In genomic region chr1:156898151-156898550, GRCh38 we compare ENCODE assay signal across 10 cellular contexts. TPM values are rescaled to one million over a fixed set of nuclear protein-coding genes. Genes with fewer than 3 reads are reported as not detected.
A peak's percentile ranks its signal among the peaks of the same experiment; 100 is the strongest.
DNase-seq lines count a peak whose midpoint lies in the region; ATAC-seq and TF ChIP-seq lines count a peak whose summit lies in the region.
"Had no signal": no experiment of that assay in that cellular context is flagged by ENCODE, and none has a peak within 500 bp of the region (broad histone marks: within the 10 kb centered on the region; RNA-seq: fewer than 3 reads in every experiment).

No MANE protein-coding gene starts in this region.

- H3K4me3 ChIP-seq in endodermal cell (ENCODE audit: low read length) (no peak overlapping the region), mesendoderm (ENCODE audit: low read length) (no peak overlapping the region)

- ATAC-seq in Right ventricle myocardium inferior (peak; percentile 33), HG02623 (IDR thresholded peaks at IDR 0.05; ENCODE audit: unreplicated experiment) (no peak), HG02840 (IDR thresholded peaks at IDR 0.05; ENCODE audit: low FRiP score, unreplicated experiment) (no peak), HG03039 (IDR thresholded peaks at IDR 0.05; ENCODE audit: unreplicated experiment) (no peak)

- H3K27ac ChIP-seq in endodermal cell (ENCODE audit: low read depth, low read length) (no peak overlapping the region), mesendoderm (ENCODE audit: low read depth, low read length) (no peak overlapping the region)

- peaks cover 28% of the 10 kb centered on the region for H3K27me3 Mint-ChIP-seq in endodermal cell (ENCODE audit: insufficient read depth)

- intact Hi-C loops in Right ventricle myocardium inferior (cut with DNase I) (loop anchor here (10.0 kb wide), 1 partner anchor 177 kb away; no protein-coding TSS in a partner anchor), cardiac septum (cut with DNase I) (no loop called here)

- H3K9ac ChIP-seq in endodermal cell (ENCODE audit: extremely low read depth, low read length, poor library complexity, severe bottlenecking) (no peak overlapping the region), mesendoderm (ENCODE audit: low read length) (no peak overlapping the region)

- H4K5ac ChIP-seq in mesendoderm (ENCODE audit: low read length): no peak overlapping the region

- H3K4me3 Mint-ChIP-seq in endodermal cell: no peak overlapping the region

- TF ChIP-seq CTCF in endodermal cell (conservative IDR thresholded peaks at IDR 0.05): no peak

- no peak overlapping the region for H4K8ac ChIP-seq in mesendoderm (ENCODE audit: low read depth, low read length)

- no peaks in the 10 kb centered on the region for H3K79me1 ChIP-seq in mesendoderm (ENCODE audit: low read length)

- H3K4me1 ChIP-seq in endodermal cell (ENCODE audit: control insufficient read depth, insufficient read depth, low read length): no peaks in the 10 kb centered on the region
- no peaks in the 10 kb centered on the region for H3K4me1 ChIP-seq in mesendoderm (ENCODE audit: control insufficient read depth, low read depth, low read length)

- H3K4me2 ChIP-seq in mesendoderm (ENCODE audit: low read length): no peak overlapping the region

- no peak overlapping the region for H3K23ac ChIP-seq in mesendoderm (ENCODE audit: low read length)

- no peaks in the 10 kb centered on the region for H3K9me3 Mint-ChIP-seq in endodermal cell

- no peak overlapping the region for H3K4ac ChIP-seq in mesendoderm (ENCODE audit: low read depth, low read length)

- no peak overlapping the region for H3K18ac ChIP-seq in mesendoderm (ENCODE audit: low read length)

- peaks cover 3% of the 10 kb centered on the region for H3K4me1 Mint-ChIP-seq in endodermal cell

- no peak overlapping the region for H2BK5ac ChIP-seq in mesendoderm (ENCODE audit: low read length)

- H3K27me3 ChIP-seq in endodermal cell (ENCODE audit: control insufficient read depth, insufficient read depth, low read length, poor library complexity, severe bottlenecking): peaks cover 11% of the 10 kb centered on the region
- H3K27me3 ChIP-seq in mesendoderm (ENCODE audit: insufficient read depth, low read length, poor library complexity): no peaks in the 10 kb centered on the region

- H2BK15ac ChIP-seq in mesendoderm (replicated peaks; ENCODE audit: low read depth): no peak overlapping the region

- no peaks in the 10 kb centered on the region for H3K36me3 Mint-ChIP-seq in endodermal cell (ENCODE audit: low read depth)

- H3K36me3 ChIP-seq in endodermal cell (ENCODE audit: control insufficient read depth, insufficient read depth, low read length): no peaks in the 10 kb centered on the region
- no peaks in the 10 kb centered on the region for H3K36me3 ChIP-seq in mesendoderm (ENCODE audit: control insufficient read depth, insufficient read depth, low read length)

- WGBS in endodermal cell (ENCODE audit: insufficient coverage in 1 of 2, insufficient read length in 1 of 2), 2 experiments: 69% methylated on average over 10 to 13 of the region's 13 CpGs
- no CpG with 5 or more reads among the region's 13 CpGs for WGBS in mesendoderm (ENCODE audit: extremely low coverage, insufficient coverage, low lambda C conversion rate)

- DNase-seq in Right ventricle myocardium inferior (ENCODE audit: missing footprints): peak; percentile 82
- DNase-seq in cardiac septum (ENCODE audit: low spot score): no peak
- peak; percentile 77 for DNase-seq in endodermal cell
- DNase-seq in mesendoderm: no peak
- DNase-seq in GOT3 (lab: John Stamatoyannopoulos, UW): no peak
- DNase-seq: activated T-cell treated with anti-CD3 and anti-CD28 coated beads, Interleukin-2, amount 50 U/mL, for 1 hour had no signal

- no peaks in the 10 kb centered on the region for H3K79me2 ChIP-seq in mesendoderm (ENCODE audit: control insufficient read depth, insufficient read depth, low read length)

- peak overlapping the region; percentile 50 for H3K56ac ChIP-seq in mesendoderm (ENCODE audit: low read length)

- H3K9me3 ChIP-seq in endodermal cell (ENCODE audit: control insufficient read depth, low read length): no peaks in the 10 kb centered on the region

- no peak overlapping the region for H2AK5ac ChIP-seq in mesendoderm (ENCODE audit: low read length)

- no peak overlapping the region for H2BK120ac ChIP-seq in mesendoderm (ENCODE audit: low read depth, low read length)

- H3K27ac Mint-ChIP-seq in endodermal cell: no peak overlapping the region

RNA-seq across cellular contexts. Expression of gene PEAR1, which starts 4.6 kb away (rescaled TPM):
- 8.1 TPM for total RNA-seq in Right ventricle myocardium inferior
- 5.6 TPM for total RNA-seq in cardiac septum
- under 1 TPM; 0.29 to 0.53 TPM for total RNA-seq in endodermal cell
- 2.1 TPM for polyA plus RNA-seq in endodermal cell (2013, experiment 1 of 2)
- 2.3 TPM for polyA plus RNA-seq in endodermal cell (2013, experiment 2 of 2)
- polyA plus RNA-seq in mesendoderm (2013, experiment 1 of 2): 0.46 TPM
- polyA plus RNA-seq in mesendoderm (2013, experiment 2 of 2): 0.39 TPM

RNA-seq across cellular contexts. Expression of gene LRRC71, which starts 22.3 kb away (rescaled TPM):
- total RNA-seq in Right ventricle myocardium inferior (not detected), cardiac septum (not detected), endodermal cell (not detected)
- not detected for polyA plus RNA-seq in endodermal cell (2013, experiment 1 of 2)
- not detected for polyA plus RNA-seq in endodermal cell (2013, experiment 2 of 2)
- polyA plus RNA-seq in mesendoderm (2013, experiment 1 of 2): not detected
- 0.14 TPM for polyA plus RNA-seq in mesendoderm (2013, experiment 2 of 2)

RNA-seq across cellular contexts. Expression of gene NTRK1, which starts 37.5 kb away (rescaled TPM):
- total RNA-seq in Right ventricle myocardium inferior: 2.4 TPM
- total RNA-seq in cardiac septum: 1.4 TPM
- total RNA-seq in endodermal cell: under 1 TPM; 0.44 to 0.82 TPM
- 3.1 TPM for polyA plus RNA-seq in endodermal cell (2013, experiment 1 of 2)
- polyA plus RNA-seq in endodermal cell (2013, experiment 2 of 2): 2.0 TPM
- polyA plus RNA-seq in mesendoderm (2013, experiment 1 of 2): 0.04 TPM
- polyA plus RNA-seq in mesendoderm (2013, experiment 2 of 2): 0.03 TPM

RNA-seq across cellular contexts. Expression of gene INSRR, which starts 39.2 kb away (rescaled TPM):
- 0.46 TPM for total RNA-seq in Right ventricle myocardium inferior
- 0.24 TPM for total RNA-seq in cardiac septum
- total RNA-seq in endodermal cell: under 1 TPM; 0.07 to 0.09 TPM
- 0.11 TPM for polyA plus RNA-seq in endodermal cell (2013, experiment 1 of 2)
- polyA plus RNA-seq in endodermal cell (2013, experiment 2 of 2): 0.08 TPM
- polyA plus RNA-seq in mesendoderm (2013, experiment 1 of 2): not detected
- under 0.01 TPM for polyA plus RNA-seq in mesendoderm (2013, experiment 2 of 2)
- polyA plus RNA-seq: BJ had no signal

Comparison
In these comparisons a context has a peak if more than half of its experiments do, and no peak if none do; other contexts are left out.
1. DNase-seq: peak in Right ventricle myocardium inferior (single experiment) and endodermal cell (single experiment); none in cardiac septum (single experiment), mesendoderm (single experiment) and GOT3 (single experiment).